33 cellular contexts compared by ENCODE assay signal in genomic region chr3:98626151-98626550, GRCh38.
"Had no signal": no experiment of that assay in that cellular context is flagged by ENCODE, and none has a peak within 500 bp of the region (broad histone marks: within the 10 kb centered on the region; RNA-seq: fewer than 3 reads in every experiment).

No MANE protein-coding gene starts in this region.

- H3K4me1 Mint-ChIP-seq: T-cell had no signal

- ATAC-seq: Panc1, Right ventricle myocardium inferior, SK-N-SH treated with all-trans-retinoic acid at 6 μM for 48 hours, T-cell had no signal

- H3K36me3 Mint-ChIP-seq: T-cell had no signal

- H3K27ac Mint-ChIP-seq: T-cell had no signal

- H3K27me3 ChIP-seq: MG63, SJCRH30 had no signal

- H3K4me2 ChIP-seq: PC-9 had no signal

- H3K4me3 ChIP-seq: MG63, PC-9, SJCRH30, SK-N-MC had no signal

- H3K36me3 ChIP-seq: MG63, SJCRH30 had no signal

- H3K9me3 Mint-ChIP-seq: T-cell had no signal

- H3K9me3 ChIP-seq: MG63, SJCRH30 had no signal

- H3K4me1 ChIP-seq: SJCRH30 had no signal

- H3K4me3 Mint-ChIP-seq: T-cell had no signal

- FAIRE-seq: RCC 7860 had no signal

- H3K27ac ChIP-seq: PC-9, RWPE1, SJCRH30, SK-N-MC had no signal

- DNase-seq: MG63, NCI-H1048, NCI-H1092 treated with DMSO at 0.1 percent for 48 hours, NCI-H1105 treated with DMSO at 0.1 percent for 48 hours, NCI-H1417, NCI-H1436, NCI-H146, NCI-H1694, NCI-H187, NCI-H1930, NCI-H2029 treated with DMSO at 0.1 percent for 48 hours, NCI-H2081 treated with DMSO at 0.1 percent for 48 hours, NCI-H2107, NCI-H2171, NCI-H226, NCI-H446 treated with DMSO at 0.1 percent for 48 hours, NCI-H510A, NCI-H524, NCI-H526, NCI-H69, NCI-H748 treated with DMSO at 0.1 percent for 48 hours, NCI-H82, PC-9, SHP77, SIG-M5, SJCRH30, T-cell had no signal
